ENCODE assay signal across 20 cellular contexts in genomic region chr3:25901796-25902195, GRCh38.
DNase-seq lines count a peak whose midpoint lies in the region; ATAC-seq, FAIRE-seq and TF ChIP-seq lines count a peak whose summit lies in the region.
"Had no signal": no experiment of that assay in that cellular context is flagged by ENCODE, and none has a peak within 500 bp of the region (broad histone marks: within the 10 kb centered on the region; RNA-seq: fewer than 3 reads in every experiment).

No MANE protein-coding gene starts in this region.

- peaks cover 19% of the 10 kb centered on the region for H3K4me1 Mint-ChIP-seq in activated CD4-positive, alpha-beta T cell treated with anti-CD3 and anti-CD28 coated beads, Interleukin-2, amount 10 ng/mL, durations not matched to agents 7 days and 5 days
- H3K4me1 Mint-ChIP-seq in activated CD4-positive, alpha-beta T cell treated with anti-CD3 and anti-CD28 coated beads for 36 hours: peaks cover 10% of the 10 kb centered on the region
- H3K4me1 Mint-ChIP-seq in activated T-helper 17 cell treated with anti-CD3 and anti-CD28 coated beads, Interleukin-2, amount 50 U/mL, for 72 hours: peaks cover 9% of the 10 kb centered on the region

- TF ChIP-seq CTCF in Loucy (conservative IDR thresholded peaks at IDR 0.05; ENCODE audit: low read length): no peak
- TF ChIP-seq CTCF in smooth muscle cell (IDR thresholded peaks at IDR 0.05; ENCODE audit: borderline replicate concordance, insufficient read depth, poor library complexity, severe bottlenecking): no peak

- H3K79me2 ChIP-seq in Loucy (ENCODE audit: insufficient read depth, low read length): no peaks in the 10 kb centered on the region
- no peaks in the 10 kb centered on the region for H3K79me2 ChIP-seq in smooth muscle cell (ENCODE audit: low read depth)

- TF ChIP-seq POLR2A in GM12891 (IDR thresholded peaks at IDR 0.05; ENCODE audit: low read depth, low read length): no peak

- no peak for ATAC-seq in activated CD4-positive, alpha-beta T cell treated with anti-CD3 and anti-CD28 coated beads for 36 hours
- ATAC-seq in activated T-helper 17 cell treated with anti-CD3 and anti-CD28 coated beads, Interleukin-2, amount 50 U/mL, for 72 hours (replicated peaks): no peak
- no peak for ATAC-seq in HG03571 (IDR thresholded peaks at IDR 0.05; ENCODE audit: unreplicated experiment)
- ATAC-seq: PC-3 had no signal

- H3K9me2 ChIP-seq in Loucy (replicated peaks; ENCODE audit: low read depth, low read length): no peaks in the 10 kb centered on the region

- H3K4me2 ChIP-seq in Loucy (ENCODE audit: low read depth, low read length, poor library complexity, severe bottlenecking): peak overlapping the region; percentile 0
- H3K4me2 ChIP-seq in smooth muscle cell: peak overlapping the region; percentile 70
- H3K4me2 ChIP-seq: KMS-11 had no signal

- H3K9me3 ChIP-seq in Loucy (ENCODE audit: insufficient read depth, low read depth, low read length) (no peaks in the 10 kb centered on the region), smooth muscle cell (replicated peaks; ENCODE audit: low read depth) (no peaks in the 10 kb centered on the region)

- peak overlapping the region; percentile 1 for H3K27ac Mint-ChIP-seq in activated CD4-positive, alpha-beta T cell treated with anti-CD3 and anti-CD28 coated beads, Interleukin-2, amount 10 ng/mL, durations not matched to agents 7 days and 5 days
- no peak overlapping the region for H3K27ac Mint-ChIP-seq in activated CD4-positive, alpha-beta T cell treated with anti-CD3 and anti-CD28 coated beads for 36 hours
- peak overlapping the region; percentile 25 for H3K27ac Mint-ChIP-seq in activated T-helper 17 cell treated with anti-CD3 and anti-CD28 coated beads, Interleukin-2, amount 50 U/mL, for 72 hours

- H3K36me3 Mint-ChIP-seq in activated CD4-positive, alpha-beta T cell treated with anti-CD3 and anti-CD28 coated beads, Interleukin-2, amount 10 ng/mL, durations not matched to agents 7 days and 5 days (ENCODE audit: low read depth): no peaks in the 10 kb centered on the region
- no peaks in the 10 kb centered on the region for H3K36me3 Mint-ChIP-seq in activated CD4-positive, alpha-beta T cell treated with anti-CD3 and anti-CD28 coated beads for 36 hours (ENCODE audit: low read depth)
- H3K36me3 Mint-ChIP-seq in activated T-helper 17 cell treated with anti-CD3 and anti-CD28 coated beads, Interleukin-2, amount 50 U/mL, for 72 hours (ENCODE audit: low read depth): no peaks in the 10 kb centered on the region

- H3F3A ChIP-seq in Loucy (ENCODE audit: low read depth) (no peaks in the 10 kb centered on the region), smooth muscle cell (ENCODE audit: low read depth) (no peaks in the 10 kb centered on the region)

- CTCF ChIA-PET in activated CD4-positive, alpha-beta T cell treated with anti-CD3 and anti-CD28 coated beads, Interleukin-2, amount 10 ng/mL, durations not matched to agents 7 days and 5 days (lab: Charles Lee): no interaction called here
- CTCF ChIA-PET in activated CD4-positive, alpha-beta T cell treated with anti-CD3 and anti-CD28 coated beads for 36 hours (lab: Charles Lee): no interaction called here

- 35% methylated on average over 2 of the region's 2 CpGs for WGBS in smooth muscle cell (ENCODE audit: low lambda C conversion rate)

- FAIRE-seq in GM12891 (lab: Jason Lieb, UNC): no peak

- peak; percentile 31 for DNase-seq in activated CD4-positive, alpha-beta T cell treated with anti-CD3 and anti-CD28 coated beads, Interleukin-2, amount 10 ng/mL, durations not matched to agents 7 days and 5 days
- DNase-seq in activated CD4-positive, alpha-beta T cell treated with anti-CD3 and anti-CD28 coated beads for 36 hours: no peak
- no peak for DNase-seq in smooth muscle cell (lab: John Stamatoyannopoulos, UW; ENCODE audit: unreplicated experiment)
- DNase-seq in kidney glomerular epithelial cell (lab: John Stamatoyannopoulos, UW): no peak
- DNase-seq in GM12891 (ENCODE audit: insufficient read length, low spot score): no peak
- DNase-seq: AML-193, Calu3, DMS53, NCI-H1048, NCI-H1436, NCI-H1930, NCI-H345, NCI-H524 treated with DMSO at 0.1 percent for 48 hours, PC-3, RPMI8226 had no signal

- intact Hi-C loops in activated CD4-positive, alpha-beta T cell treated with anti-CD3 and anti-CD28 coated beads for 36 hours (cut with DNase I, micrococcal nuclease): no loop called here

- POLR2A ChIA-PET in activated CD4-positive, alpha-beta T cell treated with anti-CD3 and anti-CD28 coated beads, Interleukin-2, amount 10 ng/mL, durations not matched to agents 7 days and 5 days (lab: Charles Lee): no interaction called here
- POLR2A ChIA-PET in activated CD4-positive, alpha-beta T cell treated with anti-CD3 and anti-CD28 coated beads for 36 hours (lab: Charles Lee): no interaction called here

- H3K27me3 ChIP-seq in Loucy (ENCODE audit: insufficient read depth, low read length, poor library complexity, severe bottlenecking) (no peaks in the 10 kb centered on the region), smooth muscle cell (ENCODE audit: low read depth) (no peaks in the 10 kb centered on the region)

- H3K4me1 ChIP-seq in Loucy (ENCODE audit: insufficient read depth, low read length, poor library complexity, severe bottlenecking) (peaks cover 13% of the 10 kb centered on the region), smooth muscle cell (ENCODE audit: low read depth) (peaks cover 20% of the 10 kb centered on the region)

- no peak overlapping the region for H3K4me3 Mint-ChIP-seq in activated CD4-positive, alpha-beta T cell treated with anti-CD3 and anti-CD28 coated beads, Interleukin-2, amount 10 ng/mL, durations not matched to agents 7 days and 5 days
- no peak overlapping the region for H3K4me3 Mint-ChIP-seq in activated CD4-positive, alpha-beta T cell treated with anti-CD3 and anti-CD28 coated beads for 36 hours
- no peak overlapping the region for H3K4me3 Mint-ChIP-seq in activated T-helper 17 cell treated with anti-CD3 and anti-CD28 coated beads, Interleukin-2, amount 50 U/mL, for 72 hours

- H2AFZ ChIP-seq in Loucy (ENCODE audit: low read length) (no peak overlapping the region), smooth muscle cell (ENCODE audit: low read depth) (peak overlapping the region; percentile 2)

- no peaks in the 10 kb centered on the region for H3K9me3 Mint-ChIP-seq in activated CD4-positive, alpha-beta T cell treated with anti-CD3 and anti-CD28 coated beads, Interleukin-2, amount 10 ng/mL, durations not matched to agents 7 days and 5 days
- no peaks in the 10 kb centered on the region for H3K9me3 Mint-ChIP-seq in activated CD4-positive, alpha-beta T cell treated with anti-CD3 and anti-CD28 coated beads for 36 hours (ENCODE audit: low read depth)
- no peaks in the 10 kb centered on the region for H3K9me3 Mint-ChIP-seq in activated T-helper 17 cell treated with anti-CD3 and anti-CD28 coated beads, Interleukin-2, amount 50 U/mL, for 72 hours

- H4K20me1 ChIP-seq in Loucy (ENCODE audit: insufficient read depth, low read length, poor library complexity, severe bottlenecking) (no peaks in the 10 kb centered on the region), smooth muscle cell (ENCODE audit: low read depth) (no peaks in the 10 kb centered on the region)

- no peak overlapping the region for H3K4me3 ChIP-seq in Loucy (ENCODE audit: low read length, poor library complexity, severe bottlenecking)
- H3K4me3 ChIP-seq in smooth muscle cell: no peak overlapping the region

- no peak overlapping the region for H3K9ac ChIP-seq in Loucy (ENCODE audit: low read depth, low read length, poor library complexity, severe bottlenecking)
- H3K9ac ChIP-seq in smooth muscle cell (ENCODE audit: low read depth): no peak overlapping the region
- H3K9ac ChIP-seq: KMS-11 had no signal

- peaks cover 10% of the 10 kb centered on the region for H3K27me3 Mint-ChIP-seq in activated CD4-positive, alpha-beta T cell treated with anti-CD3 and anti-CD28 coated beads, Interleukin-2, amount 10 ng/mL, durations not matched to agents 7 days and 5 days
- H3K27me3 Mint-ChIP-seq in activated CD4-positive, alpha-beta T cell treated with anti-CD3 and anti-CD28 coated beads for 36 hours: no peaks in the 10 kb centered on the region
- H3K27me3 Mint-ChIP-seq in activated T-helper 17 cell treated with anti-CD3 and anti-CD28 coated beads, Interleukin-2, amount 50 U/mL, for 72 hours: no peaks in the 10 kb centered on the region

- H3K36me3 ChIP-seq in Loucy (ENCODE audit: insufficient read depth, low read length) (no peaks in the 10 kb centered on the region), smooth muscle cell (ENCODE audit: low read depth) (no peaks in the 10 kb centered on the region)

- no peak overlapping the region for H3K27ac ChIP-seq in smooth muscle cell (ENCODE audit: low read depth)
- H3K27ac ChIP-seq: 22Rv1, KMS-11 had no signal

TF ChIP-seq in GM12891, 5 proteins besides CTCF, POLR2A, EP300 and RAD21:
- TF ChIP-seq POLR2AphosphoS5 (IDR thresholded peaks at IDR 0.05; ENCODE audit: low read depth, low read length) (no peak), POU2F2 (IDR thresholded peaks at IDR 0.05; ENCODE audit: low read depth, low read length) (no peak), SPI1 (IDR thresholded peaks at IDR 0.05; ENCODE audit: low read depth, low read length) (no peak), TAF1 (IDR thresholded peaks at IDR 0.05; ENCODE audit: low read depth, low read length) (no peak), PAX5 (IDR thresholded peaks at IDR 0.05; ENCODE audit: insufficient read depth, low read length, severe bottlenecking) (no peak)
TF ChIP-seq in GM12891: peak in this region for 0.
